In genomic region chr12:121476477-121476876, GRCh38 we compare ENCODE assay signal across 19 cellular contexts.
DNase-seq lines count a peak whose midpoint lies in the region; ATAC-seq, FAIRE-seq and TF ChIP-seq lines count a peak whose summit lies in the region.
"Had no signal": no experiment of that assay in that cellular context is flagged by ENCODE, and none has a peak within 500 bp of the region (broad histone marks: within the 10 kb centered on the region; RNA-seq: fewer than 3 reads in every experiment).

No MANE protein-coding gene starts in this region.

- H3K27me3 ChIP-seq in GM23338 (ENCODE audit: insufficient read depth) (no peaks in the 10 kb centered on the region), HUES64 (ENCODE audit: insufficient read depth, low read length) (no peaks in the 10 kb centered on the region), H1 (replicated peaks in 1 of 4; ENCODE audit: control insufficient read depth in 3 of 4, extremely low read depth in 1 of 4, insufficient read depth in 3 of 4, low read length in 3 of 4) (no peaks in the 10 kb centered on the region), ovary (no peaks in the 10 kb centered on the region)
- H3K27me3 ChIP-seq: BLaER1 treated with 17β-estradiol and CSF1 and Interleukin-3, amounts not matched to agents 10 nM and 100 nM had no signal

- H2BK5ac ChIP-seq in H1 (ENCODE audit: low read depth, low read length): no peak overlapping the region

- H2BK120ac ChIP-seq in H1 (replicated peaks; ENCODE audit: low read depth, low read length): no peak overlapping the region

- POLR2A ChIA-PET in H1 (lab: Charles Lee; ENCODE audit: partially characterized antibody): interaction anchor here (0.7 to 1.6 kb wide), 5 partner anchors 9 to 326 kb away, joined by 3 to 7 read pairs (median 3); no protein-coding TSS in a partner anchor

- H3K14ac ChIP-seq in H1 (ENCODE audit: insufficient read length): no peak overlapping the region

- peak; percentile 36 for DNase-seq in GM23338 (ENCODE audit: low spot score)
- DNase-seq in H1 (ENCODE audit: low read depth in 1 of 2, low spot score in 2 of 2): no peak
- DNase-seq in mesothelial cell of epicardium (ENCODE audit: low spot score in 2 of 2, unreplicated experiment in 2 of 2): no peak
- no peak for DNase-seq in ovary
- DNase-seq in stimulated activated naive CD8-positive, alpha-beta T cell treated with anti-CD3 and anti-CD28 coated beads, Interleukin-15, Interleukin-2, amounts not matched to agents 100 U/mL and 50 U/mL, for 24 hours: no peak
- DNase-seq in nucleus accumbens (lab: John Stamatoyannopoulos, UW): no peak
- DNase-seq in A172 (ENCODE audit: low spot score): no peak
- DNase-seq: 8988T; CD8-positive, alpha-beta memory T cell; COR-L47; GDM1; GOT3; KG1 had no signal

- H3K9ac ChIP-seq in HUES64 (ENCODE audit: low read depth, low read length) (no peak overlapping the region), H1 (replicated peaks in 1 of 4; ENCODE audit: extremely low read depth in 1 of 4, low read depth in 3 of 4, low read length in 3 of 4) (no peak overlapping the region)
- H3K9ac ChIP-seq: BLaER1 treated with 17β-estradiol and CSF1 and Interleukin-3, amounts not matched to agents 10 nM and 100 nM had no signal

- no peaks in the 10 kb centered on the region for H3K23me2 ChIP-seq in H1 (ENCODE audit: low read depth, low read length)

- FAIRE-seq in H1 (lab: Jason Lieb, UNC): no peak
- FAIRE-seq: D721Med, HTR-8/SVneo had no signal

- 30% methylated on average over 3 of the region's 3 CpGs for WGBS in HUES64
- 75% methylated on average over 3 of the region's 3 CpGs; no CpG with 5 or more reads in 1 of the 2 experiments for WGBS in H1 (ENCODE audit: extremely low coverage in 1 of 2, insufficient coverage in 1 of 2, insufficient read length in 1 of 2, insufficient replicate concordance in 2 of 2, low coverage in 1 of 2, low lambda C conversion rate in 2 of 2, missing lambda C conversion rate in 1 of 2), 2 experiments
- WGBS in ovary, 3 donors: 80 to 85% (median 84%) methylated on average over 3 of the region's 3 CpGs

- H2AK5ac ChIP-seq in H1 (ENCODE audit: low read depth, low read length): no peak overlapping the region

- TF ChIP-seq EP300 in H1 (IDR thresholded peaks at IDR 0.05; ENCODE audit: borderline replicate concordance in 1 of 2, low read depth in 2 of 2, low read length in 2 of 2): no peak
- TF ChIP-seq EP300 in ovary (IDR thresholded peaks at IDR 0.05): no peak

- no peak overlapping the region for H2BK15ac ChIP-seq in H1 (ENCODE audit: low read length)

- H3K36me3 Mint-ChIP-seq in GM23338 (ENCODE audit: low read depth): peaks cover 18% of the 10 kb centered on the region
- peaks cover 11% of the 10 kb centered on the region for H3K36me3 Mint-ChIP-seq in mesothelial cell of epicardium

- H3K18ac ChIP-seq in H1 (ENCODE audit: extremely low read depth, low read length): no peak overlapping the region

- H3K4me3 Mint-ChIP-seq in GM23338 (no peak overlapping the region), mesothelial cell of epicardium (no peak overlapping the region)
- H3K4me3 Mint-ChIP-seq: B cell; CD8-positive, alpha-beta memory T cell had no signal

- H3K23ac ChIP-seq in H1 (ENCODE audit: insufficient read length): no peak overlapping the region

- no peaks in the 10 kb centered on the region; the same call in 1 of the 2 replicates for H3K36me3 ChIP-seq in GM23338 (ENCODE audit: insufficient read depth)
- peaks cover 13% of the 10 kb centered on the region; the same call in 1 of the 2 replicates for H3K36me3 ChIP-seq in HUES64 (ENCODE audit: insufficient read depth, low read length)
- peaks cover 0 to 4% (median 0%) of the 10 kb centered on the region in 4 experiments; a peak in 1 of 8 replicates for H3K36me3 ChIP-seq in H1 (ENCODE audit: control insufficient read depth in 2 of 4, insufficient read depth in 4 of 4, low read length in 3 of 4)
- no peaks in the 10 kb centered on the region for H3K36me3 ChIP-seq in ovary
- H3K36me3 ChIP-seq: HAP-1 had no signal

- no peak overlapping the region for H3K27ac Mint-ChIP-seq in GM23338
- peak overlapping the region; percentile 13 for H3K27ac Mint-ChIP-seq in mesothelial cell of epicardium
- H3K27ac Mint-ChIP-seq: B cell had no signal

- CTCF ChIA-PET in H1 (lab: Charles Lee; ENCODE audit: partially characterized antibody): interaction anchor here (0.6 to 5.5 kb wide), 7 partner anchors 13 to 188 kb away, joined by 3 to 46 read pairs (median 31); no protein-coding TSS in a partner anchor

- no peak overlapping the region for H3K4ac ChIP-seq in H1 (replicated peaks; ENCODE audit: insufficient read length, low read depth, low read length)

- TF ChIP-seq CTCF in GM23338 (conservative IDR thresholded peaks at IDR 0.05; ENCODE audit: low read depth in 2 of 2): no peak
- TF ChIP-seq CTCF in H1 (IDR thresholded peaks at IDR 0.05; ENCODE audit: control extremely low read depth in 1 of 3, insufficient read depth in 1 of 3, low read depth in 1 of 3, low read length in 3 of 3): no peak
- no peak for TF ChIP-seq CTCF in mesothelial cell of epicardium (IDR thresholded peaks at IDR 0.05; ENCODE audit: unreplicated experiment)
- TF ChIP-seq CTCF in ovary (IDR thresholded peaks at IDR 0.05): no peak

- no peak for TF ChIP-seq RAD21 in H1 (IDR thresholded peaks at IDR 0.05 in 1 of 2, conservative IDR thresholded peaks at IDR 0.05 in 1 of 2; ENCODE audit: low read depth in 2 of 2, low read length in 2 of 2)

- peaks cover 11% of the 10 kb centered on the region for H3K4me1 Mint-ChIP-seq in GM23338
- H3K4me1 Mint-ChIP-seq in mesothelial cell of epicardium: no peaks in the 10 kb centered on the region

- H2BK12ac ChIP-seq in H1 (ENCODE audit: low read depth, low read length): no peak overlapping the region

- intact Hi-C loops in ovary (cut with DNase I): no loop called here

- H3K9me2 ChIP-seq in GM23338 (ENCODE audit: insufficient read depth): no peaks in the 10 kb centered on the region

- H3K4me2 ChIP-seq in GM23338 (no peak overlapping the region), H1 (ENCODE audit: insufficient read depth in 1 of 2, low read depth in 2 of 2, low read length in 2 of 2) (no peak overlapping the region)
- H3K4me2 ChIP-seq: BLaER1 treated with 17β-estradiol and CSF1 and Interleukin-3, amounts not matched to agents 10 nM and 100 nM had no signal

- no peak overlapping the region for H3K56ac ChIP-seq in H1 (replicated peaks; ENCODE audit: insufficient read length, low read depth, low read length)

- H3K79me2 ChIP-seq in GM23338 (replicated peaks; ENCODE audit: insufficient read depth): peaks cover 52% of the 10 kb centered on the region
- peaks cover 0 to 11% of the 10 kb centered on the region in 2 experiments; a peak in 1 of 4 replicates for H3K79me2 ChIP-seq in H1 (ENCODE audit: control insufficient read depth in 1 of 2, insufficient read depth in 2 of 2, low read length in 2 of 2)

- H2AFZ ChIP-seq in GM23338 (no peak overlapping the region), H1 (ENCODE audit: low read length) (no peak overlapping the region)

- H2BK20ac ChIP-seq in H1 (ENCODE audit: low read length): no peak overlapping the region

- peak; percentile 33 for ATAC-seq in GM23338
- no peak for ATAC-seq in stimulated activated naive CD8-positive, alpha-beta T cell treated with anti-CD3 and anti-CD28 coated beads, Interleukin-15, Interleukin-2, amounts not matched to agents 100 U/mL and 50 U/mL, for 24 hours

- H3K4me1 ChIP-seq in GM23338 (ENCODE audit: insufficient read depth) (peaks cover 9% of the 10 kb centered on the region), HUES64 (ENCODE audit: insufficient read depth, low read length) (peaks cover 9% of the 10 kb centered on the region), H1 (replicated peaks in 1 of 4; ENCODE audit: control insufficient read depth in 3 of 4, insufficient read depth in 4 of 4, low read length in 3 of 4) (peaks cover 0 to 3% (median 2%) of the 10 kb centered on the region in 4 experiments; a peak in 1 of 7 replicates), ovary (ENCODE audit: insufficient read depth) (no peaks in the 10 kb centered on the region)
- H3K4me1 ChIP-seq: HAP-1 had no signal

- H3K4me3 ChIP-seq in GM23338 (no peak overlapping the region), HUES64 (ENCODE audit: low read length) (no peak overlapping the region), H1 (ENCODE audit: extremely low read depth in 1 of 4, insufficient read depth in 2 of 4, low read depth in 3 of 4, low read length in 4 of 4) (no peak overlapping the region), ovary (no peak overlapping the region)
- H3K4me3 ChIP-seq: BLaER1 treated with 17β-estradiol and CSF1 and Interleukin-3, amounts not matched to agents 10 nM and 100 nM; HAP-1 had no signal

- peaks cover 5% of the 10 kb centered on the region for H3K27me3 Mint-ChIP-seq in GM23338 (ENCODE audit: insufficient read depth, low read depth, poor library complexity)
- H3K27me3 Mint-ChIP-seq in mesothelial cell of epicardium (ENCODE audit: low read depth): no peaks in the 10 kb centered on the region
- H3K27me3 Mint-ChIP-seq: B cell; CD8-positive, alpha-beta memory T cell had no signal

- H4K91ac ChIP-seq in H1 (replicated peaks; ENCODE audit: insufficient read length, low read length): no peak overlapping the region

- H3K27ac ChIP-seq in GM23338 (ENCODE audit: low read depth) (peak overlapping the region; percentile 46; the same call in 1 of the 2 replicates), HUES64 (ENCODE audit: low read depth, low read length) (0 out of 2 replicates have a peak overlapping the region, but pooled peaks have one; percentile 15), H1 (ENCODE audit: low read depth, low read length) (no peak overlapping the region), ovary (no peak overlapping the region)
- H3K27ac ChIP-seq: BLaER1 treated with 17β-estradiol and CSF1 and Interleukin-3, amounts not matched to agents 10 nM and 100 nM had no signal

- H4K5ac ChIP-seq in H1 (ENCODE audit: insufficient read length, low read depth, low read length): no peak overlapping the region

- TF ChIP-seq POLR2A in H1 (IDR thresholded peaks at IDR 0.05; ENCODE audit: control extremely low read depth in 1 of 2, low read depth in 2 of 2, low read length in 2 of 2) (no peak), ovary (IDR thresholded peaks at IDR 0.05) (no peak)

- no peaks in the 10 kb centered on the region for H3K9me3 ChIP-seq in HUES64 (ENCODE audit: insufficient read depth, low read depth, low read length)
- H3K9me3 ChIP-seq in H1 (ENCODE audit: insufficient read depth in 2 of 2, low read depth in 1 of 2, low read length in 1 of 2): no peaks in the 10 kb centered on the region
- no peaks in the 10 kb centered on the region for H3K9me3 ChIP-seq in ovary
- H3K9me3 ChIP-seq: BLaER1 treated with 17β-estradiol and CSF1 and Interleukin-3, amounts not matched to agents 10 nM and 100 nM; HAP-1 had no signal

- peaks cover 8% of the 10 kb centered on the region for H3K79me1 ChIP-seq in H1 (ENCODE audit: low read depth, low read length)

- 0 out of 2 replicates have a peak, but pooled peaks cover 2% of the 10 kb centered on the region for H3F3A ChIP-seq in GM23338 (replicated peaks; ENCODE audit: low read depth)

- H4K20me1 ChIP-seq in GM23338 (replicated peaks; ENCODE audit: insufficient read depth) (peaks cover 26% of the 10 kb centered on the region), H1 (replicated peaks in 1 of 2; ENCODE audit: control insufficient read depth in 1 of 2, insufficient read depth in 2 of 2, low read length in 2 of 2) (peaks cover 0 to 2% of the 10 kb centered on the region in 2 experiments)

- no peak overlapping the region for H4K8ac ChIP-seq in H1 (ENCODE audit: extremely low read depth, insufficient read depth, low read length)

- H3K9me3 Mint-ChIP-seq in GM23338 (no peaks in the 10 kb centered on the region), mesothelial cell of epicardium (peaks cover 4% of the 10 kb centered on the region)
- H3K9me3 Mint-ChIP-seq: CD8-positive, alpha-beta memory T cell had no signal

Comparison
In these comparisons a context has a peak if more than half of its experiments do, and no peak if none do; other contexts are left out.
1. H3K27ac ChIP-seq: peak in GM23338 (single experiment) and HUES64 (single experiment); none in H1 (single experiment) and ovary (0 of 2).